3 cellular contexts compared by ENCODE assay signal in the genomic region with DNA sequence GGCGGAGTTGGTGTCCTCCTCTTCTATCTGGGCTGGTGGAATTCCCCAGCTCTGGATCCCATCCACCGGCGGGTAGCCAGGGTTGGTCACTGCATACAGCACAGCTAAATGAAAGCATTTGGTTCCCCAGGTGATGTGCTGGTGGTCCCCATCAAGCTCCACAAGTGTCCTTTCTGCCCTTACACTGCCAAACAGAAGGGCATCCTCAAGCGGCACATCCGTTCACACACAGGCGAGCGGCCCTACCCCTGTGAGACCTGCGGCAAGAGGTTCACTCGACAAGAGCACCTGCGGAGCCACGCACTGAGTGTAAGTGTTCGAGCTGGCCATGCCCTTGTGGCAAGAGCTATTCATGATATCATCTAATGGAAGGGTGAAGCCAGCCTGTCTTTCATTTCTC.
A peak's percentile ranks its signal among the peaks of the same experiment; 100 is the strongest.
TF ChIP-seq lines count a peak whose summit lies in the region.

No MANE protein-coding gene starts in this region.

TF ChIP-seq in GM23338, 12 proteins besides CTCF, POLR2A, EP300 and RAD21 (continues in another document):
- TF ChIP-seq EZH2 (IDR thresholded peaks at IDR 0.05; ENCODE audit: low read depth, unreplicated experiment), result no peak
- no peak for TF ChIP-seq NANOG (IDR thresholded peaks at IDR 0.05; ENCODE audit: borderline replicate concordance)
- TF ChIP-seq REST (IDR thresholded peaks at IDR 0.05; ENCODE audit: unreplicated experiment), result no peak
- TF ChIP-seq, protein P1, sequence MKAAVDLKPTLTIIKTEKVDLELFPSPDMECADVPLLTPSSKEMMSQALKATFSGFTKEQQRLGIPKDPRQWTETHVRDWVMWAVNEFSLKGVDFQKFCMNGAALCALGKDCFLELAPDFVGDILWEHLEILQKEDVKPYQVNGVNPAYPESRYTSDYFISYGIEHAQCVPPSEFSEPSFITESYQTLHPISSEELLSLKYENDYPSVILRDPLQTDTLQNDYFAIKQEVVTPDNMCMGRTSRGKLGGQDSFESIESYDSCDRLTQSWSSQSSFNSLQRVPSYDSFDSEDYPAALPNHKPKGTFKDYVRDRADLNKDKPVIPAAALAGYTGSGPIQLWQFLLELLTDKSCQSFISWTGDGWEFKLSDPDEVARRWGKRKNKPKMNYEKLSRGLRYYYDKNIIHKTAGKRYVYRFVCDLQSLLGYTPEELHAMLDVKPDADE (IDR thresholded peaks at IDR 0.05), result no peak
- no peak for TF ChIP-seq ZNF331 (CRISPR knock-in tag; IDR thresholded peaks at IDR 0.05; ENCODE audit: low read depth)
- TF ChIP-seq CREB1 (CRISPR knock-in tag; IDR thresholded peaks at IDR 0.05; ENCODE audit: low read depth), result no peak
- no peak for TF ChIP-seq POLR2AphosphoS5 (IDR thresholded peaks at IDR 0.05; ENCODE audit: low read depth)
- TF ChIP-seq STAT1 (IDR thresholded peaks at IDR 0.05; ENCODE audit: unreplicated experiment), result no peak

TF ChIP-seq in HEK293, 187 proteins besides CTCF, POLR2A, EP300 and RAD21:
- TF ChIP-seq ZNF214 (tag by site-specific recombination; IDR thresholded peaks at IDR 0.05; ENCODE audit: borderline replicate concordance) (no peak), ZBTB8A (tag by site-specific recombination; IDR thresholded peaks at IDR 0.05) (no peak), ZSCAN30 (tag by site-specific recombination; IDR thresholded peaks at IDR 0.05) (no peak), ZNF692 (tag by site-specific recombination; IDR thresholded peaks at IDR 0.05) (no peak), ZNF174 (tag by site-specific recombination; IDR thresholded peaks at IDR 0.05) (no peak), ZEB2 (tag by site-specific recombination; IDR thresholded peaks at IDR 0.05) (0 out of 2 replicates have a peak, but pooled peaks have one; percentile 2), ZNF148 (tag by site-specific recombination; IDR thresholded peaks at IDR 0.05; ENCODE audit: borderline replicate concordance) (no peak), ZNF350 (tag by site-specific recombination; IDR thresholded peaks at IDR 0.05) (no peak), SCRT1 (tag by site-specific recombination; IDR thresholded peaks at IDR 0.05; ENCODE audit: borderline replicate concordance) (peak; percentile 55; the same call in 1 of the 2 replicates), SCRT2 (tag by site-specific recombination; IDR thresholded peaks at IDR 0.05) (peak; percentile 76)
- TF ChIP-seq, protein P2, sequence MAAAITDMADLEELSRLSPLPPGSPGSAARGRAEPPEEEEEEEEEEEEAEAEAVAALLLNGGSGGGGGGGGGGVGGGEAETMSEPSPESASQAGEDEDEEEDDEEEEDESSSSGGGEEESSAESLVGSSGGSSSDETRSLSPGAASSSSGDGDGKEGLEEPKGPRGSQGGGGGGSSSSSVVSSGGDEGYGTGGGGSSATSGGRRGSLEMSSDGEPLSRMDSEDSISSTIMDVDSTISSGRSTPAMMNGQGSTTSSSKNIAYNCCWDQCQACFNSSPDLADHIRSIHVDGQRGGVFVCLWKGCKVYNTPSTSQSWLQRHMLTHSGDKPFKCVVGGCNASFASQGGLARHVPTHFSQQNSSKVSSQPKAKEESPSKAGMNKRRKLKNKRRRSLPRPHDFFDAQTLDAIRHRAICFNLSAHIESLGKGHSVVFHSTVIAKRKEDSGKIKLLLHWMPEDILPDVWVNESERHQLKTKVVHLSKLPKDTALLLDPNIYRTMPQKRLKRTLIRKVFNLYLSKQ (tag by site-specific recombination; IDR thresholded peaks at IDR 0.05; ENCODE audit: borderline replicate concordance), result no peak
- TF ChIP-seq, protein P3, sequence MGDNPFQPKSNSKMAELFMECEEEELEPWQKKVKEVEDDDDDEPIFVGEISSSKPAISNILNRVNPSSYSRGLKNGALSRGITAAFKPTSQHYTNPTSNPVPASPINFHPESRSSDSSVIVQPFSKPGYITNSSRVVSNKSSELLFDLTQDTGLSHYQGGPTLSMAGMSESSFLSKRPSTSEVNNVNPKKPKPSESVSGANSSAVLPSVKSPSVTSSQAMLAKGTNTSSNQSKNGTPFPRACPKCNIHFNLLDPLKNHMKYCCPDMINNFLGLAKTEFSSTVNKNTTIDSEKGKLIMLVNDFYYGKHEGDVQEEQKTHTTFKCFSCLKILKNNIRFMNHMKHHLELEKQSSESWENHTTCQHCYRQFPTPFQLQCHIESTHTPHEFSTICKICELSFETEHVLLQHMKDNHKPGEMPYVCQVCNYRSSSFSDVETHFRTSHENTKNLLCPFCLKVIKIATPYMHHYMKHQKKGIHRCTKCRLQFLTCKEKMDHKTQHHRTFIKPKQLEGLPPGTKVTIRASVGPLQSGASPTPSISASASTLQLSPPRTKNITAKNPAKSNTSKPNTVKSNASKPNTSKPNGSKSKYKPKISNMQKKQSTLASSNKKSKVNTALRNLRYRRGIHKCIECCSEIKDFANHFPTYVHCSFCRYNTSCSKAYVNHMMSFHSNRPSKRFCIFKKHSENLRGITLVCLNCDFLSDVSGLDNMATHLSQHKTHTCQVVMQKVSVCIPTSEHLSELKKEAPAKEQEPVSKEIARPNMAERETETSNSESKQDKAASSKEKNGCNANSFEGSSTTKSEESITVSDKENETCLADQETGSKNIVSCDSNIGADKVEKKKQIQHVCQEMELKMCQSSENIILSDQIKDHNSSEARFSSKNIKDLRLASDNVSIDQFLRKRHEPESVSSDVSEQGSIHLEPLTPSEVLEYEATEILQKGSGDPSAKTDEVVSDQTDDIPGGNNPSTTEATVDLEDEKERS (tag by site-specific recombination; IDR thresholded peaks at IDR 0.05), result no peak

TF ChIP-seq in H1, 55 proteins besides CTCF, POLR2A, EP300 and RAD21:
- TF ChIP-seq TEAD4 (IDR thresholded peaks at IDR 0.05; ENCODE audit: low read depth, low read length), result no peak
- no peak for TF ChIP-seq CBX5 (IDR thresholded peaks at IDR 0.05; ENCODE audit: low read depth, low read length)
- no peak for TF ChIP-seq GTF2F1 (IDR thresholded peaks at IDR 0.05; ENCODE audit: borderline replicate concordance, low read depth, low read length)
- TF ChIP-seq, protein P4, sequence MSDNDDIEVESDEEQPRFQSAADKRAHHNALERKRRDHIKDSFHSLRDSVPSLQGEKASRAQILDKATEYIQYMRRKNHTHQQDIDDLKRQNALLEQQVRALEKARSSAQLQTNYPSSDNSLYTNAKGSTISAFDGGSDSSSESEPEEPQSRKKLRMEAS (IDR thresholded peaks at IDR 0.05), result no peak
- no peak for TF ChIP-seq TCF12 (IDR thresholded peaks at IDR 0.05; ENCODE audit: low read depth, low read length)
- no peak for TF ChIP-seq GABPA (IDR thresholded peaks at IDR 0.05; ENCODE audit: borderline replicate concordance, insufficient read depth, low read length)
- TF ChIP-seq EZH2 (IDR thresholded peaks at IDR 0.05; ENCODE audit: low read depth, low read length, severe bottlenecking), result no peak
- TF ChIP-seq ZNF274 (IDR thresholded peaks at IDR 0.05; ENCODE audit: borderline replicate concordance, extremely low read depth, low read length), result no peak
- TF ChIP-seq SIX5 (IDR thresholded peaks at IDR 0.05; ENCODE audit: low read depth, low read length), result no peak
- TF ChIP-seq E2F6 (IDR thresholded peaks at IDR 0.05), result no peak
- TF ChIP-seq TAF1 (IDR thresholded peaks at IDR 0.05; ENCODE audit: low read depth, low read length), result no peak
- TF ChIP-seq BRCA1 (IDR thresholded peaks at IDR 0.05; ENCODE audit: low read depth, low read length), result no peak
- no peak for TF ChIP-seq MAFK (IDR thresholded peaks at IDR 0.05; ENCODE audit: low read depth, low read length)
- TF ChIP-seq SIRT6 (IDR thresholded peaks at IDR 0.05; ENCODE audit: low read length), result no peak
- no peak for TF ChIP-seq CBX8 (IDR thresholded peaks at IDR 0.05; ENCODE audit: borderline replicate concordance, low read depth, low read length)
- no peak for TF ChIP-seq SUZ12 (IDR thresholded peaks at IDR 0.05; ENCODE audit: low read length)
- TF ChIP-seq CHD1 (IDR thresholded peaks at IDR 0.05; ENCODE audit: low read depth, low read length), result no peak
- no peak for TF ChIP-seq FOSL1 (IDR thresholded peaks at IDR 0.05; ENCODE audit: insufficient read depth, low read depth, low read length)
- no peak for TF ChIP-seq CREB1 (IDR thresholded peaks at IDR 0.05)
